Comparison of ENCODE assay signal across 15 cellular contexts in the genomic region with DNA sequence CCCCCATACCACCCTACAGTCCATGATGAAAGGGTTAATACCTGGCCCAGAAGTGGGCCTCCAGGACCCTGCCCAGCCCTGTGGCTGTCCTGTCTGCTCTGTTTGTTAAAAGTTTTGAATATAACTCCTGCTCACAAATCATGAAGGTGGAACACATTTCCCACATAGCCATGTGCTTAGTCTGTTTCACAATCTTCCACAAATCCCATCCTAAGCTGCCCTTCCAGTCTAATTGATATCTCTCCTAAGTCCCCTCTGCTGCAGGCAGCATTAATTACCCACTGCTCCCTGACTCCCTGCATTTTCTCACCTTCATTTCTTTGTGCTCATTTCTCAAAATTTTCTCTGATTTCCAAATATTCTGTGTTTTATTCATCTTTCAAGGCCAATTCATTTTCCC.
DNase-seq lines count a peak whose midpoint lies in the region; ATAC-seq and TF ChIP-seq lines count a peak whose summit lies in the region.
"Had no signal": no experiment of that assay in that cellular context is flagged by ENCODE, and none has a peak within 500 bp of the region (broad histone marks: within the 10 kb centered on the region; RNA-seq: fewer than 3 reads in every experiment).

No MANE protein-coding gene starts in this region.

- no peak overlapping the region for H3K4me3 ChIP-seq in Caco-2 (ENCODE audit: low read depth, low read length)
- no peak overlapping the region for H3K4me3 ChIP-seq in mesendoderm (ENCODE audit: low read length)
- H3K4me3 ChIP-seq in MM.1S (ENCODE audit: low read length): no peak overlapping the region
- H3K4me3 ChIP-seq: BLaER1 treated with 17β-estradiol and CSF1 and Interleukin-3, amounts not matched to agents 10 nM and 100 nM had no signal

- H3K27ac Mint-ChIP-seq in Caco-2 (ENCODE audit: unreplicated experiment) (peak overlapping the region; percentile 16), H9 (peak overlapping the region in 2 of 3 experiments; percentile 35 to 44; a peak in 2 of 7 replicates), brain (peak overlapping the region in 3 of 5 experiments; percentile 12 to 90 (median 31)), neural crest cell (ENCODE audit: unreplicated experiment) (peak overlapping the region; percentile 91), T-helper 17 cell (no peak overlapping the region)
- H3K27ac Mint-ChIP-seq: CD4-positive, CD25-positive, alpha-beta regulatory T cell; IgD-negative memory B cell had no signal

- H2AK5ac ChIP-seq in H9 (ENCODE audit: insufficient read length, low read length) (no peak overlapping the region), mesendoderm (ENCODE audit: low read length) (no peak overlapping the region)

- CTCF ChIA-PET in Caco-2 (lab: Charles Lee): no interaction called here

- H2AFZ ChIP-seq in H9 (ENCODE audit: low read length): no peak overlapping the region
- H2AFZ ChIP-seq in MM.1S (ENCODE audit: low read length): no peak overlapping the region

- H3K79me1 ChIP-seq in H9 (ENCODE audit: insufficient read depth, low read depth, low read length, poor library complexity, severe bottlenecking): no peaks in the 10 kb centered on the region
- no peaks in the 10 kb centered on the region for H3K79me1 ChIP-seq in mesendoderm (ENCODE audit: low read length)

- H2BK20ac ChIP-seq in H9 (ENCODE audit: low read depth, low read length, poor library complexity, severe bottlenecking): no peak overlapping the region

- H3K18ac ChIP-seq in H9 (ENCODE audit: insufficient read length, low read depth, low read length): no peak overlapping the region
- no peak overlapping the region for H3K18ac ChIP-seq in mesendoderm (ENCODE audit: low read length)

- POLR2A ChIA-PET in Caco-2 (lab: Charles Lee): no interaction called here

- no peaks in the 10 kb centered on the region for H3F3A ChIP-seq in MM.1S (ENCODE audit: insufficient read depth, low read length)

- H3K4me1 ChIP-seq in Caco-2: peaks cover 72% of the 10 kb centered on the region
- peaks cover 12% of the 10 kb centered on the region; the same call in 1 of the 2 replicates for H3K4me1 ChIP-seq in H9 (ENCODE audit: insufficient read depth, low read length)
- peaks cover 3% of the 10 kb centered on the region for H3K4me1 ChIP-seq in mesendoderm (ENCODE audit: control insufficient read depth, low read depth, low read length)
- H3K4me1 ChIP-seq in MM.1S (ENCODE audit: low read length): no peaks in the 10 kb centered on the region

- H3K4me3 Mint-ChIP-seq in Caco-2 (ENCODE audit: unreplicated experiment) (no peak overlapping the region), H9 (no peak overlapping the region), brain (no peak overlapping the region), neural crest cell (no peak overlapping the region), T-helper 17 cell (no peak overlapping the region)
- H3K4me3 Mint-ChIP-seq: CD4-positive, CD25-positive, alpha-beta regulatory T cell; IgD-negative memory B cell had no signal

- H3K27ac ChIP-seq in H9 (ENCODE audit: insufficient read length, low read depth, low read length) (no peak overlapping the region), mesendoderm (ENCODE audit: low read depth, low read length) (no peak overlapping the region), MM.1S (ENCODE audit: low read length) (no peak overlapping the region)
- H3K27ac ChIP-seq: BLaER1 treated with 17β-estradiol and CSF1 and Interleukin-3, amounts not matched to agents 10 nM and 100 nM had no signal

- H3K36me3 ChIP-seq in Caco-2 (ENCODE audit: control insufficient read depth, insufficient read depth, low read length): no peaks in the 10 kb centered on the region
- no peaks in the 10 kb centered on the region for H3K36me3 ChIP-seq in mesendoderm (ENCODE audit: control insufficient read depth, insufficient read depth, low read length)
- H3K36me3 ChIP-seq in MM.1S (replicated peaks; ENCODE audit: insufficient read depth, low read length): no peaks in the 10 kb centered on the region
- H3K36me3 ChIP-seq: BLaER1 treated with 17β-estradiol and CSF1 and Interleukin-3, amounts not matched to agents 10 nM and 100 nM had no signal

- no TSS peak for BruUV-seq in Caco-2 (replicated peaks; lab: Mats Ljungman, UMichigan)

- H3K9me3 ChIP-seq in Caco-2 (no peaks in the 10 kb centered on the region), H9 (ENCODE audit: control insufficient read depth, low read depth, low read length) (no peaks in the 10 kb centered on the region), T-helper 17 cell (ENCODE audit: control insufficient read depth, low read length, poor library complexity, severe bottlenecking) (no peaks in the 10 kb centered on the region), MM.1S (replicated peaks; ENCODE audit: insufficient read depth, low read length) (no peaks in the 10 kb centered on the region)

- no peak for TF ChIP-seq CTCF in Caco-2 (IDR thresholded peaks at IDR 0.05; ENCODE audit: insufficient read depth in 1 of 2, low read depth in 1 of 2, low read length in 1 of 2, severe bottlenecking in 1 of 2, unreplicated experiment in 1 of 2)
- no peak for TF ChIP-seq CTCF in H9 (conservative IDR thresholded peaks at IDR 0.05)
- no peak for TF ChIP-seq CTCF in brain (conservative IDR thresholded peaks at IDR 0.05)
- TF ChIP-seq CTCF in neural crest cell (conservative IDR thresholded peaks at IDR 0.05): no peak
- TF ChIP-seq CTCF in MM.1S (IDR thresholded peaks at IDR 0.05; ENCODE audit: low read length): no peak

- DNase-seq in Caco-2 (no peak), H9 (no peak), neural crest cell (ENCODE audit: low read depth, low spot score) (no peak), T-helper 17 cell (no peak), mesendoderm (no peak), MM.1S (no peak)
- DNase-seq: ACHN; CD4-positive, CD25-positive, alpha-beta regulatory T cell; DMS53; GF-D8 had no signal

- H3K9me3 Mint-ChIP-seq in Caco-2 (ENCODE audit: unreplicated experiment): no peaks in the 10 kb centered on the region
- H3K9me3 Mint-ChIP-seq in H9: no peaks in the 10 kb centered on the region
- H3K9me3 Mint-ChIP-seq in brain: peaks cover 0 to 3% (median 0%) of the 10 kb centered on the region in 5 experiments
- H3K9me3 Mint-ChIP-seq in neural crest cell: no peaks in the 10 kb centered on the region
- H3K9me3 Mint-ChIP-seq: CD4-positive, CD25-positive, alpha-beta regulatory T cell had no signal

- no peak overlapping the region for H3K4ac ChIP-seq in H9 (ENCODE audit: low read depth, low read length)
- H3K4ac ChIP-seq in mesendoderm (ENCODE audit: low read depth, low read length): no peak overlapping the region

- H3K36me3 Mint-ChIP-seq in Caco-2 (ENCODE audit: insufficient read depth, unreplicated experiment) (peaks cover 5% of the 10 kb centered on the region), H9 (ENCODE audit: insufficient read depth in 1 of 3, low read depth in 3 of 3) (no peaks in the 10 kb centered on the region), brain (peaks cover 11% of the 10 kb centered on the region), neural crest cell (ENCODE audit: low read depth) (no peaks in the 10 kb centered on the region), T-helper 17 cell (ENCODE audit: low read depth) (no peaks in the 10 kb centered on the region)
- H3K36me3 Mint-ChIP-seq: CD4-positive, CD25-positive, alpha-beta regulatory T cell; IgD-negative memory B cell had no signal

- no peak overlapping the region for H3T11ph ChIP-seq in H9 (ENCODE audit: low read length)

- ATAC-seq in T-helper 17 cell: no peak
- ATAC-seq in HG03442 (IDR thresholded peaks at IDR 0.05; ENCODE audit: unreplicated experiment): no peak
- ATAC-seq: HCT116 had no signal

- H3K27me3 Mint-ChIP-seq in Caco-2 (ENCODE audit: insufficient read depth, unreplicated experiment) (no peaks in the 10 kb centered on the region), H9 (ENCODE audit: low read depth) (no peaks in the 10 kb centered on the region), brain (no peaks in the 10 kb centered on the region), neural crest cell (ENCODE audit: low read depth) (no peaks in the 10 kb centered on the region), T-helper 17 cell (peaks cover 32% of the 10 kb centered on the region)
- H3K27me3 Mint-ChIP-seq: IgD-negative memory B cell had no signal

- H3K9ac ChIP-seq in H9 (ENCODE audit: extremely low read depth, insufficient read length, low read length): no peak overlapping the region
- H3K9ac ChIP-seq in mesendoderm (ENCODE audit: low read length): no peak overlapping the region
- H3K9ac ChIP-seq in MM.1S (ENCODE audit: low read length): no peak overlapping the region
- H3K9ac ChIP-seq: BLaER1 treated with 17β-estradiol and CSF1 and Interleukin-3, amounts not matched to agents 10 nM and 100 nM had no signal

- H2BK15ac ChIP-seq in H9 (ENCODE audit: low read depth, low read length): no peak overlapping the region
- no peak overlapping the region for H2BK15ac ChIP-seq in mesendoderm (replicated peaks; ENCODE audit: low read depth)

- H3K4me2 ChIP-seq in H9 (ENCODE audit: insufficient read depth, insufficient read length, low read length): no peak overlapping the region
- H3K4me2 ChIP-seq in mesendoderm (ENCODE audit: low read length): no peak overlapping the region
- no peak overlapping the region for H3K4me2 ChIP-seq in MM.1S (ENCODE audit: low read depth, low read length)
- H3K4me2 ChIP-seq: BLaER1 treated with 17β-estradiol and CSF1 and Interleukin-3, amounts not matched to agents 10 nM and 100 nM had no signal

- H2BK120ac ChIP-seq in H9 (ENCODE audit: low read depth, low read length, poor library complexity, severe bottlenecking) (no peak overlapping the region), mesendoderm (ENCODE audit: low read depth, low read length) (no peak overlapping the region)

- no peak overlapping the region for H4K8ac ChIP-seq in H9 (replicated peaks; ENCODE audit: insufficient read length, low read depth, low read length)
- H4K8ac ChIP-seq in mesendoderm (ENCODE audit: low read depth, low read length): no peak overlapping the region

- H3K4me1 Mint-ChIP-seq in Caco-2 (ENCODE audit: low read depth, unreplicated experiment) (peaks cover 47% of the 10 kb centered on the region), H9 (peaks cover 17 to 21% of the 10 kb centered on the region in 2 experiments), brain (peaks cover 66% of the 10 kb centered on the region), neural crest cell (no peaks in the 10 kb centered on the region), T-helper 17 cell (no peaks in the 10 kb centered on the region)
- H3K4me1 Mint-ChIP-seq: CD4-positive, CD25-positive, alpha-beta regulatory T cell had no signal

- no peaks in the 10 kb centered on the region for H3K9me2 ChIP-seq in MM.1S (replicated peaks; ENCODE audit: insufficient read depth, low read length)

- no peak overlapping the region for H4K91ac ChIP-seq in H9 (ENCODE audit: insufficient read length, low read depth, low read length)

- H3K23me2 ChIP-seq in H9 (ENCODE audit: insufficient read length, low read depth, low read length, poor library complexity, severe bottlenecking): no peaks in the 10 kb centered on the region

- no peaks in the 10 kb centered on the region for H3K79me2 ChIP-seq in H9 (ENCODE audit: insufficient read depth, low read length)
- no peaks in the 10 kb centered on the region for H3K79me2 ChIP-seq in mesendoderm (ENCODE audit: control insufficient read depth, insufficient read depth, low read length)
- H3K79me2 ChIP-seq in MM.1S (ENCODE audit: low read length): no peaks in the 10 kb centered on the region

- no peak overlapping the region for H3K56ac ChIP-seq in H9 (ENCODE audit: insufficient read length, low read depth, low read length)
- H3K56ac ChIP-seq in mesendoderm (ENCODE audit: low read length): no peak overlapping the region

- H2BK12ac ChIP-seq in H9 (ENCODE audit: insufficient read length, low read depth, low read length): no peak overlapping the region

- H4K20me1 ChIP-seq in H9 (ENCODE audit: control insufficient read depth, insufficient read depth, insufficient read length) (no peaks in the 10 kb centered on the region), MM.1S (ENCODE audit: insufficient read depth, low read length) (no peaks in the 10 kb centered on the region)
- H4K20me1 ChIP-seq: BLaER1 treated with 17β-estradiol and CSF1 and Interleukin-3, amounts not matched to agents 10 nM and 100 nM had no signal

- intact Hi-C loops in Caco-2 (cut with micrococcal nuclease; ENCODE audit: unreplicated experiment): no loop called here

- H3K23ac ChIP-seq in H9 (ENCODE audit: insufficient read length, low read depth, low read length) (no peak overlapping the region), mesendoderm (ENCODE audit: low read length) (no peak overlapping the region)

- H2BK5ac ChIP-seq in H9 (ENCODE audit: insufficient read length, low read length) (no peak overlapping the region), mesendoderm (ENCODE audit: low read length) (no peak overlapping the region)

- H3K27me3 ChIP-seq in Caco-2 (replicated peaks; ENCODE audit: control insufficient read depth, insufficient read depth, low read length) (no peaks in the 10 kb centered on the region), H9 (ENCODE audit: insufficient read depth, low read length) (no peaks in the 10 kb centered on the region), mesendoderm (ENCODE audit: insufficient read depth, low read length, poor library complexity) (no peaks in the 10 kb centered on the region), MM.1S (replicated peaks; ENCODE audit: insufficient read depth, low read length) (no peaks in the 10 kb centered on the region)
- H3K27me3 ChIP-seq: BLaER1 treated with 17β-estradiol and CSF1 and Interleukin-3, amounts not matched to agents 10 nM and 100 nM had no signal

- H4K5ac ChIP-seq in H9 (ENCODE audit: insufficient read length, low read depth, low read length) (no peak overlapping the region), mesendoderm (ENCODE audit: low read length) (no peak overlapping the region)

- H3K14ac ChIP-seq in H9 (ENCODE audit: insufficient read depth, low read length): no peak overlapping the region
